18 cellular contexts compared by ENCODE assay signal in genomic region chr14:53547593-53547992, GRCh38.
DNase-seq lines count a peak whose midpoint lies in the region; ATAC-seq and TF ChIP-seq lines count a peak whose summit lies in the region.
"Had no signal": no experiment of that assay in that cellular context is flagged by ENCODE, and none has a peak within 500 bp of the region (broad histone marks: within the 10 kb centered on the region; RNA-seq: fewer than 3 reads in every experiment).

No MANE protein-coding gene starts in this region.

- CTCF ChIA-PET in WTC11 (lab: Charles Lee), result no interaction called here

- peaks cover 0 to 1% of the 10 kb centered on the region in 2 donors for H3K9me3 Mint-ChIP-seq in stimulated activated naive B cell treated with anti-CD40 and anti-IgM and Interleukin-4, amounts not matched to agents 10 μg/mL and 1 μg/mL and 100 μg/mL, for 72 hours
- peaks cover 4% of the 10 kb centered on the region; the same call in 1 of the 2 replicates for H3K9me3 Mint-ChIP-seq in WTC11
- H3K9me3 Mint-ChIP-seq: GM23338 had no signal

- peaks cover 0 to 3% of the 10 kb centered on the region in 2 donors for H3K36me3 Mint-ChIP-seq in stimulated activated naive B cell treated with anti-CD40 and anti-IgM and Interleukin-4, amounts not matched to agents 10 μg/mL and 1 μg/mL and 100 μg/mL, for 72 hours
- H3K36me3 Mint-ChIP-seq in WTC11, result no peaks in the 10 kb centered on the region

- no peak overlapping the region for H3K4me3 Mint-ChIP-seq in stimulated activated naive B cell treated with anti-CD40 and anti-IgM and Interleukin-4, amounts not matched to agents 10 μg/mL and 1 μg/mL and 100 μg/mL, for 72 hours
- no peak overlapping the region for H3K4me3 Mint-ChIP-seq in WTC11
- H3K4me3 Mint-ChIP-seq: GM23338 had no signal

- H3K27ac Mint-ChIP-seq in stimulated activated naive B cell treated with anti-CD40 and anti-IgM and Interleukin-4, amounts not matched to agents 10 μg/mL and 1 μg/mL and 100 μg/mL, for 72 hours, result peak overlapping the region; percentile 52
- H3K27ac Mint-ChIP-seq in WTC11, result no peak overlapping the region
- H3K27ac Mint-ChIP-seq: GM23338 had no signal

- POLR2A ChIA-PET in WTC11 (lab: Charles Lee), result no interaction called here

- TF ChIP-seq EP300 in tibial nerve (IDR thresholded peaks at IDR 0.05), result no peak

- TF ChIP-seq POLR2A in tibial nerve (IDR thresholded peaks at IDR 0.05), result no peak

- DNase-seq in stimulated activated naive B cell treated with anti-CD40 and anti-IgM and Interleukin-4, amounts not matched to agents 10 μg/mL and 1 μg/mL and 100 μg/mL, for 72 hours, result no peak
- DNase-seq in globus pallidus (ENCODE audit: low spot score) (no peak), tibial nerve (ENCODE audit: low spot score in 2 of 2) (no peak), WTC11 (ENCODE audit: low spot score) (no peak)
- DNase-seq: C1 segment of cervical spinal cord, HCEC 1CT, NCI-H1105 treated with DMSO at 0.1 percent for 48 hours, NCI-H187, NCI-H2107, NCI-H510A treated with DMSO at 0.1 percent for 48 hours, NCI-H82, SHP77 had no signal

- WGBS in tibial nerve, 2 donors, result 95 to 100% methylated on average over 1 of the region's 1 CpG

- no peak for TF ChIP-seq CTCF in tibial nerve (IDR thresholded peaks at IDR 0.05)
- TF ChIP-seq CTCF in WTC11 (IDR thresholded peaks at IDR 0.05), result no peak

- H3K27me3 ChIP-seq in tibial nerve, result no peaks in the 10 kb centered on the region

- no peaks in the 10 kb centered on the region for H3K36me3 ChIP-seq in tibial nerve

- H3K4me1 Mint-ChIP-seq in stimulated activated naive B cell treated with anti-CD40 and anti-IgM and Interleukin-4, amounts not matched to agents 10 μg/mL and 1 μg/mL and 100 μg/mL, for 72 hours, result peaks cover 18 to 20% of the 10 kb centered on the region in 2 donors
- H3K4me1 Mint-ChIP-seq in WTC11, result no peaks in the 10 kb centered on the region
- H3K4me1 Mint-ChIP-seq: GM23338 had no signal

- no peaks in the 10 kb centered on the region for H3K27me3 Mint-ChIP-seq in stimulated activated naive B cell treated with anti-CD40 and anti-IgM and Interleukin-4, amounts not matched to agents 10 μg/mL and 1 μg/mL and 100 μg/mL, for 72 hours
- no peaks in the 10 kb centered on the region for H3K27me3 Mint-ChIP-seq in WTC11 (ENCODE audit: low read depth)

- H3K27ac ChIP-seq in tibial nerve, result no peak overlapping the region
- H3K27ac ChIP-seq: SK-N-MC had no signal

- H3K9me3 ChIP-seq in tibial nerve, result no peaks in the 10 kb centered on the region

- peak; percentile 44 for ATAC-seq in GM18861 (IDR thresholded peaks at IDR 0.05; ENCODE audit: unreplicated experiment)
- peak; percentile 55 for ATAC-seq in GM21717 (IDR thresholded peaks at IDR 0.05; ENCODE audit: unreplicated experiment)
- peak; percentile 42 for ATAC-seq in HG03108 (IDR thresholded peaks at IDR 0.05; ENCODE audit: unreplicated experiment)
- peak; percentile 24 to 30 for ATAC-seq in stimulated activated naive B cell treated with anti-CD40 and anti-IgM and Interleukin-4, amounts not matched to agents 10 μg/mL and 1 μg/mL and 100 μg/mL, for 72 hours (replicated peaks)
- ATAC-seq in WTC11, result no peak
- ATAC-seq: GM23338, K562 had no signal

- no peak overlapping the region for H3K4me3 ChIP-seq in tibial nerve
- H3K4me3 ChIP-seq: GM23338, K562, SK-N-MC had no signal

- peaks cover 0 to 5% (median 0%) of the 10 kb centered on the region in 4 donors for H3K4me1 ChIP-seq in tibial nerve

TF ChIP-seq in WTC11, 78 proteins besides CTCF, POLR2A, EP300 and RAD21:
- no peak for TF ChIP-seq HMGA2 (CRISPR knock-in tag; IDR thresholded peaks at IDR 0.05)
- TF ChIP-seq E2F5 (CRISPR knock-in tag; IDR thresholded peaks at IDR 0.05), result no peak
- no peak for TF ChIP-seq NFATC4 (CRISPR knock-in tag; IDR thresholded peaks at IDR 0.05)
- TF ChIP-seq ZNF416 (CRISPR knock-in tag; IDR thresholded peaks at IDR 0.05), result no peak
- TF ChIP-seq ZNF138 (CRISPR knock-in tag; conservative IDR thresholded peaks at IDR 0.05), result no peak
- TF ChIP-seq ATF3 (CRISPR knock-in tag; conservative IDR thresholded peaks at IDR 0.05), result no peak
- TF ChIP-seq NR2C2 (CRISPR knock-in tag; IDR thresholded peaks at IDR 0.05), result no peak
- TF ChIP-seq ZNF121 (CRISPR knock-in tag; IDR thresholded peaks at IDR 0.05), result no peak
- TF ChIP-seq NR3C1 (CRISPR knock-in tag; conservative IDR thresholded peaks at IDR 0.05; ENCODE audit: low read depth), result no peak
- TF ChIP-seq ZNF317 (CRISPR knock-in tag; IDR thresholded peaks at IDR 0.05; ENCODE audit: borderline replicate concordance, low read depth), result no peak
- TF ChIP-seq MLX (CRISPR knock-in tag; IDR thresholded peaks at IDR 0.05), result no peak
- no peak for TF ChIP-seq CREB1 (CRISPR knock-in tag; IDR thresholded peaks at IDR 0.05)
- TF ChIP-seq PRDM15 (CRISPR knock-in tag; IDR thresholded peaks at IDR 0.05), result no peak
- TF ChIP-seq RELA (CRISPR knock-in tag; IDR thresholded peaks at IDR 0.05; ENCODE audit: borderline replicate concordance), result no peak
- TF ChIP-seq TEAD4 (CRISPR knock-in tag; IDR thresholded peaks at IDR 0.05), result no peak
